14 cellular contexts compared by ENCODE assay signal in genomic region chr2:237411683-237412349, GRCh38. TPM values are rescaled to one million over a fixed set of nuclear protein-coding genes. Genes with fewer than 3 reads are reported as not detected.
A peak's percentile ranks its signal among the peaks of the same experiment; 100 is the strongest.
DNase-seq lines count a peak whose midpoint lies in the region; ATAC-seq and TF ChIP-seq lines count a peak whose summit lies in the region.
"Had no signal": no experiment of that assay in that cellular context is flagged by ENCODE, and none has a peak within 500 bp of the region (broad histone marks: within the 10 kb centered on the region; RNA-seq: fewer than 3 reads in every experiment).

No MANE protein-coding gene starts in this region.

- H3K36me3 ChIP-seq in H7 (replicated peaks; ENCODE audit: control insufficient read depth, insufficient read depth, low read length) (no peaks in the 10 kb centered on the region), colonic mucosa (no peaks in the 10 kb centered on the region), lung (ENCODE audit: control insufficient read depth in 2 of 2, insufficient read depth in 2 of 2, low read length in 2 of 2) (no peaks in the 10 kb centered on the region), stomach smooth muscle (ENCODE audit: control insufficient read depth in 2 of 2, insufficient read depth in 2 of 2, low read length in 2 of 2) (no peaks in the 10 kb centered on the region)

- H3K4me1 Mint-ChIP-seq in T-helper 17 cell: no peaks in the 10 kb centered on the region
- H3K4me1 Mint-ChIP-seq: activated B cell treated with CpG ODN at 0.5 μM for 24 hours; CD8-positive, alpha-beta memory T cell; IgD-negative memory B cell had no signal

- peaks cover 18% of the 10 kb centered on the region for H3K27me3 Mint-ChIP-seq in T-helper 17 cell

- H3K4me3 ChIP-seq in H7 (ENCODE audit: insufficient read depth, low read depth, low read length) (no peak overlapping the region), colonic mucosa (peak overlapping the region; percentile 24), lung (no peak overlapping the region), stomach smooth muscle (ENCODE audit: low read length in 2 of 2) (peak overlapping the region; percentile 90 to 94)

- no peak overlapping the region for H3K4me3 Mint-ChIP-seq in T-helper 17 cell
- H3K4me3 Mint-ChIP-seq: activated B cell treated with CpG ODN at 0.5 μM for 24 hours; activated T-cell treated with anti-CD3 and anti-CD28 coated beads, Interleukin-2, amount 50 U/mL, for 72 hours; CD8-positive, alpha-beta memory T cell; IgD-negative memory B cell had no signal

- no peaks in the 10 kb centered on the region for H3K36me3 Mint-ChIP-seq in T-helper 17 cell (ENCODE audit: low read depth)
- H3K36me3 Mint-ChIP-seq: CD8-positive, alpha-beta memory T cell; IgD-negative memory B cell had no signal

- peak overlapping the region; percentile 30 to 65 for H3K9ac ChIP-seq in colonic mucosa (ENCODE audit: low read depth in 2 of 2, low read length in 2 of 2)
- peak overlapping the region; percentile 91 to 96 for H3K9ac ChIP-seq in stomach smooth muscle (ENCODE audit: low read length in 2 of 2)

- peak overlapping the region; percentile 57 for H3K27ac ChIP-seq in colonic mucosa
- H3K27ac ChIP-seq in lung (ENCODE audit: low read depth in 1 of 2, low read length in 1 of 2): peak overlapping the region; percentile 56 to 69
- H3K27ac ChIP-seq in stomach smooth muscle (ENCODE audit: low read length): peak overlapping the region; percentile 97
- H3K27ac ChIP-seq: RWPE1 had no signal

- H3K4me1 ChIP-seq in colonic mucosa (no peaks in the 10 kb centered on the region), lung (ENCODE audit: control insufficient read depth in 2 of 2, insufficient read depth in 2 of 2, low read length in 2 of 2) (no peaks in the 10 kb centered on the region), stomach smooth muscle (ENCODE audit: control insufficient read depth, insufficient read depth, low read length) (peaks cover 40% of the 10 kb centered on the region)

- whole genome bisulfite sequencing in lung, 2 donors: 67 to 81% methylated on average over 14 of the region's 14 CpGs

- peak; percentile 48 for DNase-seq in H7
- DNase-seq in colonic mucosa: no peak
- DNase-seq in lung (ENCODE audit: low spot score): no peak
- DNase-seq in T-helper 17 cell: no peak
- no peak for DNase-seq in NCI-H1105 treated with DMSO at 0.1 percent for 48 hours (lab: John Stamatoyannopoulos, UW)
- DNase-seq in NCI-H2171 (lab: John Stamatoyannopoulos, UW): no peak
- DNase-seq: activated B cell treated with CpG ODN at 0.5 μM for 24 hours; activated T-cell treated with anti-CD3 and anti-CD28 coated beads, Interleukin-2, amount 50 U/mL, for 72 hours; CD8-positive, alpha-beta memory T cell; cerebellar nuclear complex had no signal

- no peak overlapping the region for H3K27ac Mint-ChIP-seq in T-helper 17 cell
- H3K27ac Mint-ChIP-seq: activated B cell treated with CpG ODN at 0.5 μM for 24 hours; activated T-cell treated with anti-CD3 and anti-CD28 coated beads, Interleukin-2, amount 50 U/mL, for 72 hours had no signal

- no peaks in the 10 kb centered on the region for H3K27me3 ChIP-seq in H7 (ENCODE audit: control insufficient read depth, insufficient read depth, low read length)
- no peaks in the 10 kb centered on the region for H3K27me3 ChIP-seq in colonic mucosa
- no peaks in the 10 kb centered on the region for H3K27me3 ChIP-seq in lung (ENCODE audit: control insufficient read depth, insufficient read depth)
- no peaks in the 10 kb centered on the region for H3K27me3 ChIP-seq in stomach smooth muscle (ENCODE audit: control insufficient read depth in 1 of 2, insufficient read depth in 2 of 2, low read length in 2 of 2)

- peak; percentile 10 for ATAC-seq in lung (ENCODE audit: insufficient read depth, low FRiP score)
- ATAC-seq in GM21423 (IDR thresholded peaks at IDR 0.05; ENCODE audit: unreplicated experiment): no peak
- no peak for ATAC-seq in T-helper 17 cell
- ATAC-seq: activated T-cell treated with anti-CD3 and anti-CD28 coated beads, Interleukin-2, amount 50 U/mL, for 72 hours had no signal

- H3K9me3 ChIP-seq in colonic mucosa (no peaks in the 10 kb centered on the region), lung (ENCODE audit: control insufficient read depth in 2 of 2, insufficient read depth in 1 of 2, low read length in 1 of 2) (no peaks in the 10 kb centered on the region), stomach smooth muscle (ENCODE audit: control insufficient read depth in 2 of 2, low read length in 2 of 2) (no peaks in the 10 kb centered on the region), T-helper 17 cell (ENCODE audit: control insufficient read depth, low read length, poor library complexity, severe bottlenecking) (no peaks in the 10 kb centered on the region)

- intact Hi-C loops in colonic mucosa (cut with DNase I): loop anchor here (5.0 kb wide), 1 partner anchor 250 kb away; no protein-coding TSS in a partner anchor

- TF ChIP-seq CTCF in colonic mucosa (IDR thresholded peaks at IDR 0.05): no peak
- TF ChIP-seq CTCF in lung (IDR thresholded peaks at IDR 0.05; ENCODE audit: control extremely low read depth, extremely low read depth): no peak

RNA-seq across cellular contexts. Expression of gene COL6A3, which starts 2.1 kb away (rescaled TPM):
- total RNA-seq in H7 (2014; rRNA removed; shearing (Covaris generic)): 5.1 and 7.0 TPM in 2 replicates
- total RNA-seq in colonic mucosa (10 to 100 TPM; 28.4 to 80.9 TPM), lung (100 to 1,000 TPM; 459 to 548 TPM), T-helper 17 cell (1 to 10 TPM; 1.9 to 2.6 TPM)
- 10 to 100 TPM; 36.4 to 96.2 TPM for polyA plus RNA-seq in lung
- polyA plus RNA-seq: IgD-negative memory B cell had no signal

Comparison
In these comparisons a context has a peak if more than half of its experiments do, and no peak if none do; other contexts are left out.
1. H3K4me3 ChIP-seq: peak in colonic mucosa (single experiment) and stomach smooth muscle (2 of 2); none in H7 (single experiment) and lung (single experiment).
2. RNA of gene COL6A3, which starts 2.1 kb away (total RNA-seq): 459 to 548 TPM in lung; 28.4 to 80.9 TPM in colonic mucosa, 5.1 to 7.0 TPM in H7 and 1.9 to 2.6 TPM in T-helper 17 cell; every median in the first group is over 4 times any median in the second.
3. Peak in every context shown above with its lines, with median percentiles within 50 percentile points of each other: H3K27ac ChIP-seq.